In genomic region chr1:158830904-158831507, GRCh38 we compare ENCODE assay signal across 8 cellular contexts. TPM values are rescaled to one million over a fixed set of nuclear protein-coding genes. Genes with fewer than 3 reads are reported as not detected.
DNase-seq lines count a peak whose midpoint lies in the region; ATAC-seq and TF ChIP-seq lines count a peak whose summit lies in the region.

MNDA (plus strand) TSS chr1:158831351; CDS start chr1:158842154, 10,803 bp downstream.

- ATAC-seq in GM18508 (IDR thresholded peaks at IDR 0.05; ENCODE audit: insufficient read depth, unreplicated experiment): peak; percentile 96
- peak; percentile 95 for ATAC-seq in GM21619 (IDR thresholded peaks at IDR 0.05; ENCODE audit: unreplicated experiment)

- TF ChIP-seq CTCF in MM.1S (IDR thresholded peaks at IDR 0.05; ENCODE audit: low read length) (no peak), osteocyte (IDR thresholded peaks at IDR 0.05) (no peak)

- H3K9ac ChIP-seq in MM.1S (ENCODE audit: low read length): no peak within 1 kb of the TSS

- H3F3A ChIP-seq in MM.1S (ENCODE audit: insufficient read depth, low read length): peaks cover 4% of the 10 kb centered on the region; the same call in 1 of the 2 replicates

- H3K4me2 ChIP-seq in MM.1S (ENCODE audit: low read depth, low read length): peak within 1 kb of the TSS; percentile 29

- DNase-seq in MM.1S (peak; percentile 31), medulla oblongata (ENCODE audit: extremely low spot score) (peak; percentile 82), NCI-H2029 treated with DMSO at 0.1 percent for 48 hours (lab: John Stamatoyannopoulos, UW) (no peak), NCI-H1092 treated with DMSO at 0.1 percent for 48 hours (lab: John Stamatoyannopoulos, UW) (no peak), DMS53 (lab: John Stamatoyannopoulos, UW) (no peak), osteocyte (ENCODE audit: extremely low spot score, unreplicated experiment) (no peak)

- no peaks in the 10 kb centered on the region for H4K20me1 ChIP-seq in MM.1S (ENCODE audit: insufficient read depth, low read length)

- H3K27ac Mint-ChIP-seq in osteocyte (ENCODE audit: unreplicated experiment): no peak within 1 kb of the TSS

- peak within 1 kb of the TSS; percentile 5; the same call in 1 of the 2 replicates for H3K27ac ChIP-seq in MM.1S (ENCODE audit: low read length)

- peaks cover 7% of the 10 kb centered on the region for H3K9me3 Mint-ChIP-seq in osteocyte (ENCODE audit: unreplicated experiment)

- peaks cover 12% of the 10 kb centered on the region for H3K4me1 ChIP-seq in MM.1S (ENCODE audit: low read length)

- 0 out of 2 replicates have a peak within 1 kb of the TSS, but pooled peaks have one; percentile 1 for H3K4me3 ChIP-seq in MM.1S (ENCODE audit: low read length)

- peak within 1 kb of the TSS; percentile 13 for H2AFZ ChIP-seq in MM.1S (ENCODE audit: low read length)

- H3K79me2 ChIP-seq in MM.1S (ENCODE audit: low read length): no peaks in the 10 kb centered on the region

- H3K9me3 ChIP-seq in MM.1S (replicated peaks; ENCODE audit: insufficient read depth, low read length): no peaks in the 10 kb centered on the region

- no peaks in the 10 kb centered on the region for H3K4me1 Mint-ChIP-seq in osteocyte (ENCODE audit: unreplicated experiment)

- H3K4me3 Mint-ChIP-seq in osteocyte (ENCODE audit: unreplicated experiment): no peak within 1 kb of the TSS

- no peaks in the 10 kb centered on the region for H3K36me3 ChIP-seq in MM.1S (replicated peaks; ENCODE audit: insufficient read depth, low read length)

- no peaks in the 10 kb centered on the region for H3K27me3 Mint-ChIP-seq in osteocyte (ENCODE audit: unreplicated experiment)

- no peaks in the 10 kb centered on the region for H3K27me3 ChIP-seq in MM.1S (replicated peaks; ENCODE audit: insufficient read depth, low read length)

- H3K9me2 ChIP-seq in MM.1S (replicated peaks; ENCODE audit: insufficient read depth, low read length): no peaks in the 10 kb centered on the region; the same call in 1 of the 2 replicates

- H3K36me3 Mint-ChIP-seq in osteocyte (ENCODE audit: unreplicated experiment): no peaks in the 10 kb centered on the region

RNA-seq across cellular contexts. Expression of gene MNDA, which starts in this region (rescaled TPM):
- total RNA-seq in osteocyte: not detected in 2 replicates

Comparison
In these comparisons a context has a peak if more than half of its experiments do, and no peak if none do; other contexts are left out.
1. DNase-seq: peak in MM.1S (single experiment) and medulla oblongata (single experiment); none in NCI-H2029 treated with DMSO at 0.1 percent for 48 hours (single experiment), NCI-H1092 treated with DMSO at 0.1 percent for 48 hours (single experiment), DMS53 (single experiment) and osteocyte (single experiment).